1 cellular context compared by ENCODE assay signal in the genomic region with DNA sequence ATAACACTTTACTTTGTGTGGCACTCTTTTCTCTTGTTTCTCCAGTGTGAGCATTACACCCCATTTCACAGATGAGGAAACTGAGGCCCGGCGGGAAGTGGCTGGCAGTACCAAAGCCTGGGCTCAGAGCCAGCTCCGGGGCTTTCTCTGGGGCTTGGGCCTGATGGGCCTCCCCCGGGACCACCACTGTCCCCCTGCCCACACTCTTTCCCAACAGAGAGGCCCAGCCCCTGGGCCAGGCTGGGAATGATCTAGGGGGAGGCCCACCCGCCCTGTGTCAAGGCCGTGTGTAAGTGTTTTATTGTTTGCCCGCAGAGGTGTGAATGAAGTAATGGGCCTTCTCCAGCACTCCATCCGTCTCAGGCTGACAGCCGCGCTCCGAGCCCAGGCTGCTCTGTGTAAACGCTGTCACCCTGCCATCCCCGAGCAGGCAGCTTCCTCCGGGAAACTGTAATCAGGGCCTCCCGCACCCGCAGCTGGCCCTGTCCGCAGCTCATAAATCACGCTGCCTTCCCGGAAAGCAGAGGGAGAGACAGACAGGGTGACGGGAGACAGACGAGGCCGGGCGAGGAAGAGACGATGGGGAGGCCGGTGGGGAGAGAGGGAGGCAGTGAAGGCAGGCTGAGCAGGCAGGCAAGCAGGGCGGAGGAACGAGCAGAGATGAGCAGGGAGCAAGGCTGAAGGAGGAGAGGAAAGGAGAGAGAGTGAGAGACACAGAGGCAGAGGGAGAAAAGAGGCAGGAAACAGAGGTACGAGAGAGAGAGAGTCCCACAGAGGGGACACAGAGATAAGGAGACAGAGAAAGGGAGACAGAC.
A peak's percentile ranks its signal among the peaks of the same experiment; 100 is the strongest.
TF ChIP-seq lines count a peak whose summit lies in the region.

No MANE protein-coding gene starts in this region.

TF ChIP-seq in K562, 482 proteins besides CTCF, POLR2A, EP300 and RAD21 (continued from another document and continues in another):
- TF ChIP-seq TFAM (CRISPR knock-in tag; conservative IDR thresholded peaks at IDR 0.05): no peak
- no peak for TF ChIP-seq MIER1 (IDR thresholded peaks at IDR 0.05; ENCODE audit: low read depth)
- no peak for TF ChIP-seq HDAC8 (tag; IDR thresholded peaks at IDR 0.05)
- TF ChIP-seq SMARCA5 (IDR thresholded peaks at IDR 0.05): peak; percentile 64; the same call in 1 of the 2 replicates
- TF ChIP-seq, protein P1, sequence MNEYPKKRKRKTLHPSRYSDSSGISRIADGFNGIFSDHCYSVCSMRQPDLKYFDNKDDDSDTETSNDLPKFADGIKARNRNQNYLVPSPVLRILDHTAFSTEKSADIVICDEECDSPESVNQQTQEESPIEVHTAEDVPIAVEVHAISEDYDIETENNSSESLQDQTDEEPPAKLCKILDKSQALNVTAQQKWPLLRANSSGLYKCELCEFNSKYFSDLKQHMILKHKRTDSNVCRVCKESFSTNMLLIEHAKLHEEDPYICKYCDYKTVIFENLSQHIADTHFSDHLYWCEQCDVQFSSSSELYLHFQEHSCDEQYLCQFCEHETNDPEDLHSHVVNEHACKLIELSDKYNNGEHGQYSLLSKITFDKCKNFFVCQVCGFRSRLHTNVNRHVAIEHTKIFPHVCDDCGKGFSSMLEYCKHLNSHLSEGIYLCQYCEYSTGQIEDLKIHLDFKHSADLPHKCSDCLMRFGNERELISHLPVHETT (CRISPR knock-in tag; conservative IDR thresholded peaks at IDR 0.05 in 1 of 2, IDR thresholded peaks at IDR 0.05 in 1 of 2): no peak
- TF ChIP-seq, protein P2, sequence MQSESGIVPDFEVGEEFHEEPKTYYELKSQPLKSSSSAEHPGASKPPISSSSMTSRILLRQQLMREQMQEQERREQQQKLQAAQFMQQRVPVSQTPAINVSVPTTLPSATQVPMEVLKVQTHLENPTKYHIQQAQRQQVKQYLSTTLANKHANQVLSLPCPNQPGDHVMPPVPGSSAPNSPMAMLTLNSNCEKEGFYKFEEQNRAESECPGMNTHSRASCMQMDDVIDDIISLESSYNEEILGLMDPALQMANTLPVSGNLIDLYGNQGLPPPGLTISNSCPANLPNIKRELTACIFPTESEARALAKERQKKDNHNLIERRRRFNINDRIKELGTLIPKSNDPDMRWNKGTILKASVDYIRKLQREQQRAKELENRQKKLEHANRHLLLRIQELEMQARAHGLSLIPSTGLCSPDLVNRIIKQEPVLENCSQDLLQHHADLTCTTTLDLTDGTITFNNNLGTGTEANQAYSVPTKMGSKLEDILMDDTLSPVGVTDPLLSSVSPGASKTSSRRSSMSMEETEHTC (IDR thresholded peaks at IDR 0.05): no peak
- peak; percentile 99 for TF ChIP-seq MEIS2 (IDR thresholded peaks at IDR 0.05; ENCODE audit: partially characterized antibody)
- TF ChIP-seq NR2C2 (CRISPR knock-in tag; IDR thresholded peaks at IDR 0.05): no peak
- TF ChIP-seq NR2C2 (tag; IDR thresholded peaks at IDR 0.05): peak; percentile 47; the same call in 1 of the 2 replicates
- TF ChIP-seq, protein P3, sequence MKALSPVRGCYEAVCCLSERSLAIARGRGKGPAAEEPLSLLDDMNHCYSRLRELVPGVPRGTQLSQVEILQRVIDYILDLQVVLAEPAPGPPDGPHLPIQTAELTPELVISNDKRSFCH (CRISPR knock-in tag; IDR thresholded peaks at IDR 0.05): no peak
- TF ChIP-seq, protein P3 (tag; IDR thresholded peaks at IDR 0.05): no peak
- TF ChIP-seq HMG20B (CRISPR knock-in tag; IDR thresholded peaks at IDR 0.05): no peak
- TF ChIP-seq, protein P4, sequence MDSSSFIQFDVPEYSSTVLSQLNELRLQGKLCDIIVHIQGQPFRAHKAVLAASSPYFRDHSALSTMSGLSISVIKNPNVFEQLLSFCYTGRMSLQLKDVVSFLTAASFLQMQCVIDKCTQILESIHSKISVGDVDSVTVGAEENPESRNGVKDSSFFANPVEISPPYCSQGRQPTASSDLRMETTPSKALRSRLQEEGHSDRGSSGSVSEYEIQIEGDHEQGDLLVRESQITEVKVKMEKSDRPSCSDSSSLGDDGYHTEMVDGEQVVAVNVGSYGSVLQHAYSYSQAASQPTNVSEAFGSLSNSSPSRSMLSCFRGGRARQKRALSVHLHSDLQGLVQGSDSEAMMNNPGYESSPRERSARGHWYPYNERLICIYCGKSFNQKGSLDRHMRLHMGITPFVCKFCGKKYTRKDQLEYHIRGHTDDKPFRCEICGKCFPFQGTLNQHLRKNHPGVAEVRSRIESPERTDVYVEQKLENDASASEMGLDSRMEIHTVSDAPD (CRISPR knock-in tag; IDR thresholded peaks at IDR 0.05): no peak
- no peak for TF ChIP-seq ESRRB (CRISPR knock-in tag; IDR thresholded peaks at IDR 0.05; ENCODE audit: borderline replicate concordance)
- no peak for TF ChIP-seq ZNF785 (CRISPR knock-in tag; IDR thresholded peaks at IDR 0.05)
- TF ChIP-seq, protein P5, sequence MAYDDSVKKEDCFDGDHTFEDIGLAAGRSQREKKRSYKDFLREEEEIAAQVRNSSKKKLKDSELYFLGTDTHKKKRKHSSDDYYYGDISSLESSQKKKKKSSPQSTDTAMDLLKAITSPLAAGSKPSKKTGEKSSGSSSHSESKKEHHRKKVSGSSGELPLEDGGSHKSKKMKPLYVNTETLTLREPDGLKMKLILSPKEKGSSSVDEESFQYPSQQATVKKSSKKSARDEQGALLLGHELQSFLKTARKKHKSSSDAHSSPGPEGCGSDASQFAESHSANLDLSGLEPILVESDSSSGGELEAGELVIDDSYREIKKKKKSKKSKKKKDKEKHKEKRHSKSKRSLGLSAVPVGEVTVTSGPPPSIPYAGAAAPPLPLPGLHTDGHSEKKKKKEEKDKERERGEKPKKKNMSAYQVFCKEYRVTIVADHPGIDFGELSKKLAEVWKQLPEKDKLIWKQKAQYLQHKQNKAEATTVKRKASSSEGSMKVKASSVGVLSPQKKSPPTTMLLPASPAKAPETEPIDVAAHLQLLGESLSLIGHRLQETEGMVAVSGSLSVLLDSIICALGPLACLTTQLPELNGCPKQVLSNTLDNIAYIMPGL (CRISPR knock-in tag; IDR thresholded peaks at IDR 0.05): no peak
- no peak for TF ChIP-seq NUFIP1 (IDR thresholded peaks at IDR 0.05; ENCODE audit: partially characterized antibody)
- TF ChIP-seq TEAD1 (CRISPR knock-in tag; IDR thresholded peaks at IDR 0.05): no peak
- no peak for TF ChIP-seq SLC30A9 (CRISPR knock-in tag; IDR thresholded peaks at IDR 0.05)
- no peak for TF ChIP-seq TEAD4 (IDR thresholded peaks at IDR 0.05; ENCODE audit: low read length)
- TF ChIP-seq TEAD4 (CRISPR knock-in tag; IDR thresholded peaks at IDR 0.05; ENCODE audit: borderline replicate concordance): no peak
- no peak for TF ChIP-seq ETS2 (tag; IDR thresholded peaks at IDR 0.05; ENCODE audit: borderline replicate concordance, poor library complexity, severe bottlenecking)
- TF ChIP-seq, protein P6, sequence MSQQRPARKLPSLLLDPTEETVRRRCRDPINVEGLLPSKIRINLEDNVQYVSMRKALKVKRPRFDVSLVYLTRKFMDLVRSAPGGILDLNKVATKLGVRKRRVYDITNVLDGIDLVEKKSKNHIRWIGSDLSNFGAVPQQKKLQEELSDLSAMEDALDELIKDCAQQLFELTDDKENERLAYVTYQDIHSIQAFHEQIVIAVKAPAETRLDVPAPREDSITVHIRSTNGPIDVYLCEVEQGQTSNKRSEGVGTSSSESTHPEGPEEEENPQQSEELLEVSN (IDR thresholded peaks at IDR 0.05; ENCODE audit: borderline replicate concordance in 1 of 2, extremely low read depth in 1 of 2, insufficient read depth in 1 of 2, insufficient read length in 1 of 2, low read depth in 1 of 2, low read length in 1 of 2, poor library complexity in 1 of 2, severe bottlenecking in 1 of 2): no peak
- TF ChIP-seq, protein P7, sequence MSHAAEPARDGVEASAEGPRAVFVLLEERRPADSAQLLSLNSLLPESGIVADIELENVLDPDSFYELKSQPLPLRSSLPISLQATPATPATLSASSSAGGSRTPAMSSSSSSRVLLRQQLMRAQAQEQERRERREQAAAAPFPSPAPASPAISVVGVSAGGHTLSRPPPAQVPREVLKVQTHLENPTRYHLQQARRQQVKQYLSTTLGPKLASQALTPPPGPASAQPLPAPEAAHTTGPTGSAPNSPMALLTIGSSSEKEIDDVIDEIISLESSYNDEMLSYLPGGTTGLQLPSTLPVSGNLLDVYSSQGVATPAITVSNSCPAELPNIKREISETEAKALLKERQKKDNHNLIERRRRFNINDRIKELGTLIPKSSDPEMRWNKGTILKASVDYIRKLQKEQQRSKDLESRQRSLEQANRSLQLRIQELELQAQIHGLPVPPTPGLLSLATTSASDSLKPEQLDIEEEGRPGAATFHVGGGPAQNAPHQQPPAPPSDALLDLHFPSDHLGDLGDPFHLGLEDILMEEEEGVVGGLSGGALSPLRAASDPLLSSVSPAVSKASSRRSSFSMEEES (CRISPR knock-in tag; IDR thresholded peaks at IDR 0.05): no peak
- TF ChIP-seq STAT5A (IDR thresholded peaks at IDR 0.05; ENCODE audit: borderline replicate concordance, low read length): 0 out of 2 replicates have a peak, but pooled peaks have one; percentile 28
- no peak for TF ChIP-seq CCAR2 (IDR thresholded peaks at IDR 0.05; ENCODE audit: low read depth, low read length)
- no peak for TF ChIP-seq CEBPB (tag; IDR thresholded peaks at IDR 0.05)
- TF ChIP-seq COPS2 (conservative IDR thresholded peaks at IDR 0.05): no peak
- TF ChIP-seq XRCC4 (IDR thresholded peaks at IDR 0.05; ENCODE audit: extremely low read depth, insufficient read depth, insufficient read length): no peak
- TF ChIP-seq ZNF830 (CRISPR knock-in tag; IDR thresholded peaks at IDR 0.05): no peak
- TF ChIP-seq ARID1B (IDR thresholded peaks at IDR 0.05): peak; percentile 75
- TF ChIP-seq ZFX (CRISPR knock-in tag; IDR thresholded peaks at IDR 0.05): no peak
- TF ChIP-seq, protein P8, sequence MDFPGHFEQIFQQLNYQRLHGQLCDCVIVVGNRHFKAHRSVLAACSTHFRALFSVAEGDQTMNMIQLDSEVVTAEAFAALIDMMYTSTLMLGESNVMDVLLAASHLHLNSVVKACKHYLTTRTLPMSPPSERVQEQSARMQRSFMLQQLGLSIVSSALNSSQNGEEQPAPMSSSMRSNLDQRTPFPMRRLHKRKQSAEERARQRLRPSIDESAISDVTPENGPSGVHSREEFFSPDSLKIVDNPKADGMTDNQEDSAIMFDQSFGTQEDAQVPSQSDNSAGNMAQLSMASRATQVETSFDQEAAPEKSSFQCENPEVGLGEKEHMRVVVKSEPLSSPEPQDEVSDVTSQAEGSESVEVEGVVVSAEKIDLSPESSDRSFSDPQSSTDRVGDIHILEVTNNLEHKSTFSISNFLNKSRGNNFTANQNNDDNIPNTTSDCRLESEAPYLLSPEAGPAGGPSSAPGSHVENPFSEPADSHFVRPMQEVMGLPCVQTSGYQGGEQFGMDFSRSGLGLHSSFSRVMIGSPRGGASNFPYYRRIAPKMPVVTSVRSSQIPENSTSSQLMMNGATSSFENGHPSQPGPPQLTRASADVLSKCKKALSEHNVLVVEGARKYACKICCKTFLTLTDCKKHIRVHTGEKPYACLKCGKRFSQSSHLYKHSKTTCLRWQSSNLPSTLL (IDR thresholded peaks at IDR 0.05): no peak
- TF ChIP-seq ZNF217 (CRISPR knock-in tag; IDR thresholded peaks at IDR 0.05): no peak
- no peak for TF ChIP-seq WHSC1 (IDR thresholded peaks at IDR 0.05; ENCODE audit: low read length)
- TF ChIP-seq, protein P9, sequence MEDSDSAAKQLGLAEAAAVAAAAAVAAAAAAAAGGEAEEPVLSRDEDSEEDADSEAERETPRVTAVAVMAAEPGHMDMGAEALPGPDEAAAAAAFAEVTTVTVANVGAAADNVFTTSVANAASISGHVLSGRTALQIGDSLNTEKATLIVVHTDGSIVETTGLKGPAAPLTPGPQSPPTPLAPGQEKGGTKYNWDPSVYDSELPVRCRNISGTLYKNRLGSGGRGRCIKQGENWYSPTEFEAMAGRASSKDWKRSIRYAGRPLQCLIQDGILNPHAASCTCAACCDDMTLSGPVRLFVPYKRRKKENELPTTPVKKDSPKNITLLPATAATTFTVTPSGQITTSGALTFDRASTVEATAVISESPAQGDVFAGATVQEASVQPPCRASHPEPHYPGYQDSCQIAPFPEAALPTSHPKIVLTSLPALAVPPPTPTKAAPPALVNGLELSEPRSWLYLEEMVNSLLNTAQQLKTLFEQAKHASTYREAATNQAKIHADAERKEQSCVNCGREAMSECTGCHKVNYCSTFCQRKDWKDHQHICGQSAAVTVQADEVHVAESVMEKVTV (CRISPR knock-in tag; IDR thresholded peaks at IDR 0.05): no peak
- TF ChIP-seq BCL6 (CRISPR knock-in tag; IDR thresholded peaks at IDR 0.05): no peak
- TF ChIP-seq, protein P10, sequence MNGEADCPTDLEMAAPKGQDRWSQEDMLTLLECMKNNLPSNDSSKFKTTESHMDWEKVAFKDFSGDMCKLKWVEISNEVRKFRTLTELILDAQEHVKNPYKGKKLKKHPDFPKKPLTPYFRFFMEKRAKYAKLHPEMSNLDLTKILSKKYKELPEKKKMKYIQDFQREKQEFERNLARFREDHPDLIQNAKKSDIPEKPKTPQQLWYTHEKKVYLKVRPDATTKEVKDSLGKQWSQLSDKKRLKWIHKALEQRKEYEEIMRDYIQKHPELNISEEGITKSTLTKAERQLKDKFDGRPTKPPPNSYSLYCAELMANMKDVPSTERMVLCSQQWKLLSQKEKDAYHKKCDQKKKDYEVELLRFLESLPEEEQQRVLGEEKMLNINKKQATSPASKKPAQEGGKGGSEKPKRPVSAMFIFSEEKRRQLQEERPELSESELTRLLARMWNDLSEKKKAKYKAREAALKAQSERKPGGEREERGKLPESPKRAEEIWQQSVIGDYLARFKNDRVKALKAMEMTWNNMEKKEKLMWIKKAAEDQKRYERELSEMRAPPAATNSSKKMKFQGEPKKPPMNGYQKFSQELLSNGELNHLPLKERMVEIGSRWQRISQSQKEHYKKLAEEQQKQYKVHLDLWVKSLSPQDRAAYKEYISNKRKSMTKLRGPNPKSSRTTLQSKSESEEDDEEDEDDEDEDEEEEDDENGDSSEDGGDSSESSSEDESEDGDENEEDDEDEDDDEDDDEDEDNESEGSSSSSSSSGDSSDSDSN (IDR thresholded peaks at IDR 0.05; ENCODE audit: borderline replicate concordance in 1 of 2, low read depth in 2 of 2, low read length in 2 of 2): peak; percentile 49 to 73; a peak in 2 of 4 replicates
- TF ChIP-seq, protein P11, sequence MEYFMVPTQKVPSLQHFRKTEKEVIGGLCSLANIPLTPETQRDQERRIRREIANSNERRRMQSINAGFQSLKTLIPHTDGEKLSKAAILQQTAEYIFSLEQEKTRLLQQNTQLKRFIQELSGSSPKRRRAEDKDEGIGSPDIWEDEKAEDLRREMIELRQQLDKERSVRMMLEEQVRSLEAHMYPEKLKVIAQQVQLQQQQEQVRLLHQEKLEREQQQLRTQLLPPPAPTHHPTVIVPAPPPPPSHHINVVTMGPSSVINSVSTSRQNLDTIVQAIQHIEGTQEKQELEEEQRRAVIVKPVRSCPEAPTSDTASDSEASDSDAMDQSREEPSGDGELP (CRISPR knock-in tag; IDR thresholded peaks at IDR 0.05; ENCODE audit: borderline replicate concordance): peak; percentile 76
- TF ChIP-seq LARP7 (IDR thresholded peaks at IDR 0.05): no peak
- TF ChIP-seq RBM22 (IDR thresholded peaks at IDR 0.05; ENCODE audit: low read depth, low read length, poor library complexity, severe bottlenecking): no peak
- TF ChIP-seq CBFA2T3 (IDR thresholded peaks at IDR 0.05): peak; percentile 78
- TF ChIP-seq DNMT1 (IDR thresholded peaks at IDR 0.05): no peak
- TF ChIP-seq ILK (tag; IDR thresholded peaks at IDR 0.05; ENCODE audit: borderline replicate concordance, low read depth): no peak
- TF ChIP-seq HNRNPLL (IDR thresholded peaks at IDR 0.05; ENCODE audit: low read depth, low read length, poor library complexity, severe bottlenecking): no peak
- TF ChIP-seq KDM1A (IDR thresholded peaks at IDR 0.05): peak; percentile 77 to 91
- TF ChIP-seq SOX6 (IDR thresholded peaks at IDR 0.05): peak; percentile 61; the same call in 1 of the 2 replicates
